15 cellular contexts compared by ENCODE assay signal in genomic region chr16:57694191-57694555, GRCh38. TPM values are rescaled to one million over a fixed set of nuclear protein-coding genes. Genes with fewer than 3 reads are reported as not detected.
"Had no signal": no experiment of that assay in that cellular context is flagged by ENCODE, and none has a peak within 500 bp of the region (broad histone marks: within the 10 kb centered on the region; RNA-seq: fewer than 3 reads in every experiment).

No MANE protein-coding gene starts in this region.

- DNase-seq: immature natural killer cell; left cardiac atrium; stimulated activated CD4-positive, alpha-beta T cell treated with anti-CD3 and anti-CD28 coated beads, Interleukin-4, amount 100 ng/mL, for 24 hours had no signal

- H3K27me3 Mint-ChIP-seq: activated naive CD8-positive, alpha-beta T cell treated with anti-CD3 and anti-CD28 coated beads, Interleukin-2, amount 50 U/mL, for 24 hours had no signal

- H3K4me3 Mint-ChIP-seq: immature natural killer cell had no signal

- H3K36me3 Mint-ChIP-seq: immature natural killer cell, mesothelial cell of epicardium had no signal

- H3K4me3 ChIP-seq: lung had no signal

- H3K79me2 ChIP-seq: parathyroid adenoma had no signal

- H3K9me3 Mint-ChIP-seq: activated naive CD4-positive, alpha-beta T cell treated with anti-CD3 and anti-CD28 coated beads for 36 hours; activated naive CD8-positive, alpha-beta T cell treated with anti-CD3 and anti-CD28 coated beads, Interleukin-2, amount 50 U/mL, for 24 hours; immature natural killer cell; mesothelial cell of epicardium had no signal

- H3K9me3 ChIP-seq: upper lobe of left lung had no signal

- H3K27me3 ChIP-seq: upper lobe of left lung had no signal

- H3K27ac Mint-ChIP-seq: activated naive CD4-positive, alpha-beta T cell treated with anti-CD3 and anti-CD28 coated beads for 36 hours; activated naive CD8-positive, alpha-beta T cell treated with anti-CD3 and anti-CD28 coated beads, Interleukin-2, amount 50 U/mL, for 24 hours; immature natural killer cell had no signal

- H3K27ac ChIP-seq: epithelial cell of prostate, parathyroid adenoma had no signal

- H3K9ac ChIP-seq: parathyroid adenoma had no signal

- H3K36me3 ChIP-seq: upper lobe of left lung had no signal

RNA-seq across cellular contexts. Expression of gene DRC7, which starts 0.4 kb away (rescaled TPM):
- total RNA-seq: activated CD8-positive, alpha-beta memory T cell treated with anti-CD3 and anti-CD28 coated beads for 36 hours; aorta; bronchial epithelial cell; left cardiac atrium; mesothelial cell of epicardium; myocyte had no signal
- polyA plus RNA-seq: immature natural killer cell had no signal

RNA-seq across cellular contexts. Expression of gene ADGRG3, which starts 26.1 kb away (rescaled TPM):
- total RNA-seq: activated CD8-positive, alpha-beta memory T cell treated with anti-CD3 and anti-CD28 coated beads for 36 hours; bronchial epithelial cell; frontal cortex; mesothelial cell of epicardium; myocyte had no signal
